1 cellular context compared by ENCODE assay signal in genomic region chr14:101709962-101710891, GRCh38.
TF ChIP-seq lines count a peak whose summit lies in the region.

No MANE protein-coding gene starts in this region.

TF ChIP-seq in K562, 482 proteins besides CTCF, POLR2A, EP300 and RAD21 (continued from another document):
- TF ChIP-seq RREB1 (CRISPR knock-in tag; IDR thresholded peaks at IDR 0.05), result peak; percentile 55; the same call in 1 of the 2 replicates
- no peak for TF ChIP-seq CTCFL (IDR thresholded peaks at IDR 0.05; ENCODE audit: borderline replicate concordance, insufficient read depth, low read depth, low read length, poor library complexity, severe bottlenecking)
- peak; percentile 50; the same call in 1 of the 2 replicates for TF ChIP-seq FOSL1 (tag; conservative IDR thresholded peaks at IDR 0.05)
- TF ChIP-seq SNRNP70 (optimal IDR thresholded peaks at IDR 0.05; ENCODE audit: low read depth, low read length), result no peak
- 0 out of 2 replicates have a peak, but pooled peaks have one; percentile 46 for TF ChIP-seq CBX1 (IDR thresholded peaks at IDR 0.05; ENCODE audit: low read depth)
- no peak for TF ChIP-seq ZBTB49 (CRISPR knock-in tag; IDR thresholded peaks at IDR 0.05; ENCODE audit: borderline replicate concordance)
- no peak for TF ChIP-seq POU5F1 (IDR thresholded peaks at IDR 0.05; ENCODE audit: borderline replicate concordance, low read depth, low read length, partially characterized antibody)
- TF ChIP-seq CHCHD3 (CRISPR knock-in tag; IDR thresholded peaks at IDR 0.05), result no peak
- TF ChIP-seq NR0B1 (IDR thresholded peaks at IDR 0.05; ENCODE audit: partially characterized antibody), result no peak
- TF ChIP-seq FUS (optimal IDR thresholded peaks at IDR 0.05; ENCODE audit: low read depth, low read length), result no peak
- TF ChIP-seq ZNF143 (CRISPR knock-in tag; IDR thresholded peaks at IDR 0.05), result no peak
- peak; percentile 49; the same call in 1 of the 2 replicates for TF ChIP-seq POLR2AphosphoS2 (IDR thresholded peaks at IDR 0.05; ENCODE audit: low read length)
- 0 out of 4 replicates have a peak, but pooled peaks of 1 of the 2 experiments have one; percentile 27 for TF ChIP-seq KDM4B (IDR thresholded peaks at IDR 0.05; ENCODE audit: borderline replicate concordance in 2 of 2, low read depth in 1 of 2)
- no peak for TF ChIP-seq MTF1 (CRISPR knock-in tag; IDR thresholded peaks at IDR 0.05; ENCODE audit: borderline replicate concordance)
- TF ChIP-seq ZFP91 (CRISPR knock-in tag; IDR thresholded peaks at IDR 0.05), result no peak
- peak; percentile 18 to 55; a peak in 2 of 4 replicates for TF ChIP-seq MNT (conservative IDR thresholded peaks at IDR 0.05)
- no peak for TF ChIP-seq ZNF41 (CRISPR knock-in tag; conservative IDR thresholded peaks at IDR 0.05)
- TF ChIP-seq FOXO4 (CRISPR knock-in tag; IDR thresholded peaks at IDR 0.05), result no peak
- no peak for TF ChIP-seq STAT5A (IDR thresholded peaks at IDR 0.05; ENCODE audit: borderline replicate concordance, low read length)
- no peak for TF ChIP-seq SREBF2 (CRISPR knock-in tag; IDR thresholded peaks at IDR 0.05)
- peak; percentile 41 for TF ChIP-seq PKNOX1 (IDR thresholded peaks at IDR 0.05)
- TF ChIP-seq SPI1 (IDR thresholded peaks at IDR 0.05; ENCODE audit: borderline replicate concordance, low read depth, low read length), result no peak
- TF ChIP-seq ARID1B (IDR thresholded peaks at IDR 0.05), result peak; percentile 34; the same call in 1 of the 2 replicates
- TF ChIP-seq GTF3C2 (IDR thresholded peaks at IDR 0.05; ENCODE audit: borderline replicate concordance, extremely low read depth, insufficient read length), result no peak
- TF ChIP-seq SP1 (CRISPR knock-in tag; IDR thresholded peaks at IDR 0.05), result peak; percentile 38; the same call in 1 of the 2 replicates
- TF ChIP-seq RUNX1 (IDR thresholded peaks at IDR 0.05; ENCODE audit: low read depth), result no peak
- TF ChIP-seq CHD2 (IDR thresholded peaks at IDR 0.05; ENCODE audit: low read depth, low read length), result no peak
- peak; percentile 78 for TF ChIP-seq MAFK (IDR thresholded peaks at IDR 0.05; ENCODE audit: low read length)
- no peak for TF ChIP-seq MTA1 (IDR thresholded peaks at IDR 0.05; ENCODE audit: borderline replicate concordance)
- TF ChIP-seq SIN3B (IDR thresholded peaks at IDR 0.05; ENCODE audit: low read depth), result no peak
